In the genomic region with DNA sequence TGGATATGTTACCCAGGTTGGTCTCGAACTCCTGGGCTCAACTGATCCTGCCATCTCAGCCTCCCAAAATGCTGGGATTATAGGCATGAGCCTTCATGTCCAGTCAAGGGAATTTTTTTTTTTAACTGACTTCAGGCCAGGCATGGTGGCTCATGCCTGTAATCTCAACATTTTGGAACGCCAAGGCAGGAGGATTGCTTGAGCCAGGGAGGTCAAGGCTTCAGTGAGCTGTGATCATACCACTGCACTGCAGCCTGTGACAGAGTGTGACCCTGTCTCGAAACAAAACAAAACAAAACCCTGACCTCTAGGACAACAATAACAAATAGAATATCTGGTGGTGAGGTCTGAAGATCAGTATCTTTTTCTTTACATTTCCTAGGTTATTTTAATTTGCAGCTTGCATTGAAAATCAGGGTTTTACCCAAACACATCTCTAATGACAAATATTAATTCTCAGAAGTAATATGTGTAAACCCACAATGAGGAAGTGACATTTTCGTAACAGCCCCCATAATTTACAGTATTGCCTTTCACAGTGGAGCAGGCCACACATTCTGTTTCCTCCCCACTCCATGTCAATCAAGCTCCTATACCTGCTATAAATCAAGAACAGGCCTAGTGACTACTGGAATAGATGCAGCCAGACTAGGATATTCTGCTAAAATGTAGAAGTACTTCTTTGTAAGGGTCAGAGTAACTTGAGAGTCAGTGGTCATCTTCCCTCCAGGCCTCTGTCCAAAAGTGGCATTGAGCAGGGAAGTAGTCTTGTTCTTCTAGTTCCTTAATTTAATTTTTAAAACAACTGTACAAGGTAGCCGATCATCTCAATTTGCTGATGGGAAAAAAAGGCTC, we compare ENCODE assay signal across 1 cellular context.
TF ChIP-seq lines count a peak whose summit lies in the region.

No MANE protein-coding gene starts in this region.

TF ChIP-seq in HepG2, 621 proteins besides CTCF, POLR2A, EP300 and RAD21 (continued from another document and continues in another):
- TF ChIP-seq, protein P1, sequence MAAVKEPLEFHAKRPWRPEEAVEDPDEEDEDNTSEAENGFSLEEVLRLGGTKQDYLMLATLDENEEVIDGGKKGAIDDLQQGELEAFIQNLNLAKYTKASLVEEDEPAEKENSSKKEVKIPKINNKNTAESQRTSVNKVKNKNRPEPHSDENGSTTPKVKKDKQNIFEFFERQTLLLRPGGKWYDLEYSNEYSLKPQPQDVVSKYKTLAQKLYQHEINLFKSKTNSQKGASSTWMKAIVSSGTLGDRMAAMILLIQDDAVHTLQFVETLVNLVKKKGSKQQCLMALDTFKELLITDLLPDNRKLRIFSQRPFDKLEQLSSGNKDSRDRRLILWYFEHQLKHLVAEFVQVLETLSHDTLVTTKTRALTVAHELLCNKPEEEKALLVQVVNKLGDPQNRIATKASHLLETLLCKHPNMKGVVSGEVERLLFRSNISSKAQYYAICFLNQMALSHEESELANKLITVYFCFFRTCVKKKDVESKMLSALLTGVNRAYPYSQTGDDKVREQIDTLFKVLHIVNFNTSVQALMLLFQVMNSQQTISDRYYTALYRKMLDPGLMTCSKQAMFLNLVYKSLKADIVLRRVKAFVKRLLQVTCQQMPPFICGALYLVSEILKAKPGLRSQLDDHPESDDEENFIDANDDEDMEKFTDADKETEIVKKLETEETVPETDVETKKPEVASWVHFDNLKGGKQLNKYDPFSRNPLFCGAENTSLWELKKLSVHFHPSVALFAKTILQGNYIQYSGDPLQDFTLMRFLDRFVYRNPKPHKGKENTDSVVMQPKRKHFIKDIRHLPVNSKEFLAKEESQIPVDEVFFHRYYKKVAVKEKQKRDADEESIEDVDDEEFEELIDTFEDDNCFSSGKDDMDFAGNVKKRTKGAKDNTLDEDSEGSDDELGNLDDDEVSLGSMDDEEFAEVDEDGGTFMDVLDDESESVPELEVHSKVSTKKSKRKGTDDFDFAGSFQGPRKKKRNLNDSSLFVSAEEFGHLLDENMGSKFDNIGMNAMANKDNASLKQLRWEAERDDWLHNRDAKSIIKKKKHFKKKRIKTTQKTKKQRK (IDR thresholded peaks at IDR 0.05; ENCODE audit: low read length): no peak
- TF ChIP-seq ZNF747 (CRISPR knock-in tag; IDR thresholded peaks at IDR 0.05; ENCODE audit: borderline replicate concordance) (no peak), ZNF782 (CRISPR knock-in tag; IDR thresholded peaks at IDR 0.05; ENCODE audit: borderline replicate concordance) (0 out of 2 replicates have a peak, but pooled peaks have one; percentile 6), XRCC5 (optimal IDR thresholded peaks at IDR 0.05; ENCODE audit: low read length) (no peak), MYNN (CRISPR knock-in tag; IDR thresholded peaks at IDR 0.05; ENCODE audit: low read depth) (no peak), HCFC1 (IDR thresholded peaks at IDR 0.05; ENCODE audit: low read depth, low read length) (no peak), ZNF382 (CRISPR knock-in tag; IDR thresholded peaks at IDR 0.05; ENCODE audit: borderline replicate concordance) (no peak), MAF1 (CRISPR knock-in tag; IDR thresholded peaks at IDR 0.05; ENCODE audit: borderline replicate concordance) (no peak), MED13 (CRISPR knock-in tag; IDR thresholded peaks at IDR 0.05) (0 out of 2 replicates have a peak, but pooled peaks have one; percentile 44), MZF1 (CRISPR knock-in tag; IDR thresholded peaks at IDR 0.05; ENCODE audit: borderline replicate concordance) (no peak), XBP1 (CRISPR knock-in tag; IDR thresholded peaks at IDR 0.05) (no peak), KIAA2018 (CRISPR knock-in tag; IDR thresholded peaks at IDR 0.05; ENCODE audit: borderline replicate concordance) (no peak), MATR3 (CRISPR knock-in tag; IDR thresholded peaks at IDR 0.05) (no peak), MED1 (CRISPR knock-in tag; IDR thresholded peaks at IDR 0.05) (peak; percentile 73; the same call in 1 of the 2 replicates), MAFG (CRISPR knock-in tag; IDR thresholded peaks at IDR 0.05) (no peak), KDM6A (CRISPR knock-in tag; IDR thresholded peaks at IDR 0.05; ENCODE audit: low read depth) (no peak), ZNF841 (CRISPR knock-in tag; IDR thresholded peaks at IDR 0.05; ENCODE audit: borderline replicate concordance) (no peak), ZNF83 (CRISPR knock-in tag; IDR thresholded peaks at IDR 0.05; ENCODE audit: borderline replicate concordance) (no peak), FLYWCH1 (CRISPR knock-in tag; IDR thresholded peaks at IDR 0.05) (no peak), KDM4B (CRISPR knock-in tag; IDR thresholded peaks at IDR 0.05) (0 out of 2 replicates have a peak, but pooled peaks have one; percentile 29), THAP9 (CRISPR knock-in tag; IDR thresholded peaks at IDR 0.05; ENCODE audit: borderline replicate concordance) (no peak), MYPOP (CRISPR knock-in tag; IDR thresholded peaks at IDR 0.05) (no peak), ZNF773 (CRISPR knock-in tag; IDR thresholded peaks at IDR 0.05; ENCODE audit: borderline replicate concordance) (no peak), GABPB1 (CRISPR knock-in tag; IDR thresholded peaks at IDR 0.05) (no peak), SMAD3 (CRISPR knock-in tag; IDR thresholded peaks at IDR 0.05) (0 out of 2 replicates have a peak, but pooled peaks have one; percentile 36), RAD51 (IDR thresholded peaks at IDR 0.05; ENCODE audit: borderline replicate concordance) (no peak), ZBTB8A (CRISPR knock-in tag; IDR thresholded peaks at IDR 0.05; ENCODE audit: borderline replicate concordance, low read depth) (no peak), ZNF883 (CRISPR knock-in tag; IDR thresholded peaks at IDR 0.05; ENCODE audit: not compliant biosample characterization) (no peak), ZNF275 (CRISPR knock-in tag; IDR thresholded peaks at IDR 0.05; ENCODE audit: borderline replicate concordance) (no peak)
- TF ChIP-seq, protein P2, sequence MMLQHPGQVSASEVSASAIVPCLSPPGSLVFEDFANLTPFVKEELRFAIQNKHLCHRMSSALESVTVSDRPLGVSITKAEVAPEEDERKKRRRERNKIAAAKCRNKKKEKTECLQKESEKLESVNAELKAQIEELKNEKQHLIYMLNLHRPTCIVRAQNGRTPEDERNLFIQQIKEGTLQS (CRISPR knock-in tag; IDR thresholded peaks at IDR 0.05): no peak
- TF ChIP-seq, protein P3, sequence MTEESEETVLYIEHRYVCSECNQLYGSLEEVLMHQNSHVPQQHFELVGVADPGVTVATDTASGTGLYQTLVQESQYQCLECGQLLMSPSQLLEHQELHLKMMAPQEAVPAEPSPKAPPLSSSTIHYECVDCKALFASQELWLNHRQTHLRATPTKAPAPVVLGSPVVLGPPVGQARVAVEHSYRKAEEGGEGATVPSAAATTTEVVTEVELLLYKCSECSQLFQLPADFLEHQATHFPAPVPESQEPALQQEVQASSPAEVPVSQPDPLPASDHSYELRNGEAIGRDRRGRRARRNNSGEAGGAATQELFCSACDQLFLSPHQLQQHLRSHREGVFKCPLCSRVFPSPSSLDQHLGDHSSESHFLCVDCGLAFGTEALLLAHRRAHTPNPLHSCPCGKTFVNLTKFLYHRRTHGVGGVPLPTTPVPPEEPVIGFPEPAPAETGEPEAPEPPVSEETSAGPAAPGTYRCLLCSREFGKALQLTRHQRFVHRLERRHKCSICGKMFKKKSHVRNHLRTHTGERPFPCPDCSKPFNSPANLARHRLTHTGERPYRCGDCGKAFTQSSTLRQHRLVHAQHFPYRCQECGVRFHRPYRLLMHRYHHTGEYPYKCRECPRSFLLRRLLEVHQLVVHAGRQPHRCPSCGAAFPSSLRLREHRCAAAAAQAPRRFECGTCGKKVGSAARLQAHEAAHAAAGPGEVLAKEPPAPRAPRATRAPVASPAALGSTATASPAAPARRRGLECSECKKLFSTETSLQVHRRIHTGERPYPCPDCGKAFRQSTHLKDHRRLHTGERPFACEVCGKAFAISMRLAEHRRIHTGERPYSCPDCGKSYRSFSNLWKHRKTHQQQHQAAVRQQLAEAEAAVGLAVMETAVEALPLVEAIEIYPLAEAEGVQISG (CRISPR knock-in tag; IDR thresholded peaks at IDR 0.05): no peak
